Comparison of ENCODE assay signal across 23 cellular contexts in genomic region chr22:45197606-45198462, GRCh38. TPM values are rescaled to one million over a fixed set of nuclear protein-coding genes. Genes with fewer than 3 reads are reported as not detected.
DNase-seq lines count a peak whose midpoint lies in the region; ATAC-seq, FAIRE-seq and TF ChIP-seq lines count a peak whose summit lies in the region.
"Had no signal": no experiment of that assay in that cellular context is flagged by ENCODE, and none has a peak within 500 bp of the region (broad histone marks: within the 10 kb centered on the region; RNA-seq: fewer than 3 reads in every experiment).

No MANE protein-coding gene starts in this region.

- peaks cover 12% of the 10 kb centered on the region for H3K4me1 Mint-ChIP-seq in progenitor cell of endocrine pancreas (ENCODE audit: low read depth)
- H3K4me1 Mint-ChIP-seq: activated CD4-positive, alpha-beta memory T cell treated with anti-CD3 and anti-CD28 coated beads, Interleukin-2, amount 10 ng/mL, durations not matched to agents 7 days and 5 days; immature natural killer cell; stimulated activated effector memory CD8-positive, alpha-beta T cell treated with anti-CD3 and anti-CD28 coated beads, Interleukin-12 subunit alpha, Interleukin-12 subunit beta, amount 100 ng/mL, for 72 hours had no signal

- H2BK120ac ChIP-seq in H1 (replicated peaks; ENCODE audit: low read depth, low read length): no peak overlapping the region

- no peak overlapping the region for H4K91ac ChIP-seq in H1 (replicated peaks; ENCODE audit: insufficient read length, low read length)

- POLR2A ChIA-PET in H1 (lab: Charles Lee; ENCODE audit: partially characterized antibody): interaction anchor here (1.2 kb wide), 1 partner anchor 36 kb away, joined by 4 read pairs; no protein-coding TSS in a partner anchor

- H3K4me2 ChIP-seq in H1 (ENCODE audit: insufficient read depth in 1 of 2, low read depth in 2 of 2, low read length in 2 of 2): no peak overlapping the region

- peaks cover 3 to 7% of the 10 kb centered on the region in 2 experiments for H4K20me1 ChIP-seq in H1 (replicated peaks in 1 of 2; ENCODE audit: control insufficient read depth in 1 of 2, insufficient read depth in 2 of 2, low read length in 2 of 2)

- no peak overlapping the region for H2BK5ac ChIP-seq in H1 (ENCODE audit: low read depth, low read length)

- TF ChIP-seq CTCF in H1 (IDR thresholded peaks at IDR 0.05; ENCODE audit: control extremely low read depth in 1 of 3, insufficient read depth in 1 of 3, low read depth in 1 of 3, low read length in 3 of 3) (no peak), progenitor cell of endocrine pancreas (IDR thresholded peaks at IDR 0.05; ENCODE audit: unreplicated experiment) (no peak)

- H3K56ac ChIP-seq in H1 (replicated peaks; ENCODE audit: insufficient read length, low read depth, low read length): no peak overlapping the region

- WGBS in H1 (ENCODE audit: extremely low coverage in 1 of 2, insufficient coverage in 1 of 2, insufficient read length in 1 of 2, insufficient replicate concordance in 2 of 2, low coverage in 1 of 2, low lambda C conversion rate in 2 of 2, missing lambda C conversion rate in 1 of 2), 2 experiments: 89% methylated on average over 28 of the region's 28 CpGs; no CpG with 5 or more reads in 1 of the 2 experiments

- H3K36me3 ChIP-seq in HUES6 (ENCODE audit: control insufficient read depth, insufficient read depth, low read length) (peaks cover 36% of the 10 kb centered on the region), H1 (ENCODE audit: control insufficient read depth in 2 of 4, insufficient read depth in 4 of 4, low read length in 3 of 4) (peaks cover 0 to 6% (median 3%) of the 10 kb centered on the region in 4 experiments; a peak in 3 of 8 replicates)

- no peaks in the 10 kb centered on the region for H3K27me3 Mint-ChIP-seq in progenitor cell of endocrine pancreas
- H3K27me3 Mint-ChIP-seq: activated CD4-positive, alpha-beta memory T cell treated with anti-CD3 and anti-CD28 coated beads, Interleukin-2, amount 10 ng/mL, durations not matched to agents 7 days and 5 days had no signal

- no peak overlapping the region for H2AK5ac ChIP-seq in H1 (ENCODE audit: low read depth, low read length)

- H3K4me3 Mint-ChIP-seq in progenitor cell of endocrine pancreas (ENCODE audit: low read depth): no peak overlapping the region
- H3K4me3 Mint-ChIP-seq: activated CD4-positive, alpha-beta memory T cell treated with anti-CD3 and anti-CD28 coated beads, Interleukin-2, amount 10 ng/mL, durations not matched to agents 7 days and 5 days; immature natural killer cell; neural crest cell; stimulated activated effector memory CD8-positive, alpha-beta T cell treated with anti-CD3 and anti-CD28 coated beads, Interleukin-12 subunit alpha, Interleukin-12 subunit beta, amount 100 ng/mL, for 72 hours had no signal

- FAIRE-seq in H1 (lab: Jason Lieb, UNC): no peak

- peak; percentile 25 for DNase-seq in DMS79 treated with DMSO at 0.1 percent for 48 hours (lab: John Stamatoyannopoulos, UW)
- peak in 1 of 2 experiments; percentile 41 for DNase-seq in H1 (ENCODE audit: low read depth in 1 of 2, low spot score in 2 of 2)
- DNase-seq in progenitor cell of endocrine pancreas (ENCODE audit: low spot score, unreplicated experiment): no peak
- no peak for DNase-seq in retina
- DNase-seq in effector CD4-positive, alpha-beta T cell: no peak
- DNase-seq: activated CD4-positive, alpha-beta memory T cell treated with anti-CD3 and anti-CD28 coated beads, Interleukin-2, amount 10 ng/mL, durations not matched to agents 7 days and 5 days; activated naive CD4-positive, alpha-beta T cell; activated T-cell treated with anti-CD3 and anti-CD28 coated beads for 4 hours; COR-L47; foreskin fibroblast; immature natural killer cell; NCI-H1436 treated with DMSO at 0.1 percent for 48 hours; NCI-H2171; NCI-H524 treated with DMSO at 0.1 percent for 48 hours; RPMI8226; stimulated activated CD4-positive, alpha-beta T cell treated with anti-CD3 and anti-CD28 coated beads, Interleukin-1b, Interleukin-23, amount 100 ng/mL, for 48 hours had no signal

- H2BK15ac ChIP-seq in H1 (ENCODE audit: low read length): no peak overlapping the region; the same call in 1 of the 2 replicates

- H3K9me3 ChIP-seq in HUES6 (ENCODE audit: control insufficient read depth, insufficient read depth, low read depth, low read length) (no peaks in the 10 kb centered on the region), H1 (ENCODE audit: insufficient read depth in 2 of 2, low read depth in 1 of 2, low read length in 1 of 2) (no peaks in the 10 kb centered on the region)

- no peak for ATAC-seq in GM18870 (IDR thresholded peaks at IDR 0.05; ENCODE audit: unreplicated experiment)
- ATAC-seq: SK-N-SH treated with all-trans-retinoic acid at 6 μM for 48 hours; stimulated activated effector memory CD8-positive, alpha-beta T cell treated with anti-CD3 and anti-CD28 coated beads, Interleukin-12 subunit alpha, Interleukin-12 subunit beta, amount 100 ng/mL, for 72 hours had no signal

- no peaks in the 10 kb centered on the region for H3K27me3 ChIP-seq in HUES6 (ENCODE audit: control insufficient read depth, insufficient read depth, low read length)
- H3K27me3 ChIP-seq in H1 (replicated peaks in 1 of 4; ENCODE audit: control insufficient read depth in 3 of 4, extremely low read depth in 1 of 4, insufficient read depth in 3 of 4, low read length in 3 of 4): no peaks in the 10 kb centered on the region

- no peak for TF ChIP-seq RAD21 in H1 (IDR thresholded peaks at IDR 0.05 in 1 of 2, conservative IDR thresholded peaks at IDR 0.05 in 1 of 2; ENCODE audit: low read depth in 2 of 2, low read length in 2 of 2)

- H3K79me2 ChIP-seq in H1 (ENCODE audit: control insufficient read depth in 1 of 2, insufficient read depth in 2 of 2, low read length in 2 of 2): no peaks in the 10 kb centered on the region

- H3K9ac ChIP-seq in HUES6 (ENCODE audit: low read length): peak overlapping the region; percentile 50
- no peak overlapping the region for H3K9ac ChIP-seq in H1 (replicated peaks in 1 of 4; ENCODE audit: extremely low read depth in 1 of 4, low read depth in 3 of 4, low read length in 3 of 4)

- no peak overlapping the region for H4K5ac ChIP-seq in H1 (ENCODE audit: insufficient read length, low read depth, low read length)

- CTCF ChIA-PET in H1 (lab: Charles Lee; ENCODE audit: partially characterized antibody): interaction anchor here (0.6 to 3.5 kb wide), 5 partner anchors 11 to 815 kb away, joined by 3 to 21 read pairs (median 4); no protein-coding TSS in a partner anchor

- H3K4me3 ChIP-seq in HUES6 (ENCODE audit: low read depth, low read length) (no peak overlapping the region), H1 (ENCODE audit: extremely low read depth in 1 of 4, insufficient read depth in 2 of 4, low read depth in 3 of 4, low read length in 4 of 4) (no peak overlapping the region)

- H3K27ac ChIP-seq in HUES6 (ENCODE audit: low read depth, low read length) (no peak overlapping the region), H1 (ENCODE audit: low read depth, low read length) (no peak overlapping the region)
- H3K27ac ChIP-seq: epithelial cell of prostate, HL-60 had no signal

- TF ChIP-seq EP300 in H1 (IDR thresholded peaks at IDR 0.05; ENCODE audit: borderline replicate concordance in 1 of 2, low read depth in 2 of 2, low read length in 2 of 2): no peak

- peak overlapping the region; percentile 62 for H4K8ac ChIP-seq in H1 (ENCODE audit: extremely low read depth, insufficient read depth, low read length)

- no peak overlapping the region for H3K18ac ChIP-seq in H1 (ENCODE audit: extremely low read depth, low read length)

- no peak overlapping the region for H2BK20ac ChIP-seq in H1 (ENCODE audit: low read length)

- no peaks in the 10 kb centered on the region for H3K9me3 Mint-ChIP-seq in progenitor cell of endocrine pancreas (ENCODE audit: low read depth)
- H3K9me3 Mint-ChIP-seq: activated CD4-positive, alpha-beta memory T cell treated with anti-CD3 and anti-CD28 coated beads, Interleukin-2, amount 10 ng/mL, durations not matched to agents 7 days and 5 days; immature natural killer cell; neural crest cell; stimulated activated effector memory CD8-positive, alpha-beta T cell treated with anti-CD3 and anti-CD28 coated beads, Interleukin-12 subunit alpha, Interleukin-12 subunit beta, amount 100 ng/mL, for 72 hours had no signal

- H3K14ac ChIP-seq in H1 (ENCODE audit: insufficient read length): no peak overlapping the region

- H2BK12ac ChIP-seq in H1 (ENCODE audit: low read depth, low read length): no peak overlapping the region

- no peak overlapping the region for H2AFZ ChIP-seq in H1 (ENCODE audit: low read length)

- H3K23me2 ChIP-seq in H1 (ENCODE audit: low read depth, low read length): no peaks in the 10 kb centered on the region

- no peak overlapping the region for H3K4ac ChIP-seq in H1 (replicated peaks; ENCODE audit: insufficient read length, low read depth, low read length)

- H3K79me1 ChIP-seq in H1 (ENCODE audit: low read depth, low read length): no peaks in the 10 kb centered on the region

- H3K36me3 Mint-ChIP-seq in progenitor cell of endocrine pancreas (ENCODE audit: insufficient read depth): peaks cover 11% of the 10 kb centered on the region

- H3K27ac Mint-ChIP-seq in progenitor cell of endocrine pancreas: peak overlapping the region; percentile 31
- H3K27ac Mint-ChIP-seq: activated CD4-positive, alpha-beta memory T cell treated with anti-CD3 and anti-CD28 coated beads, Interleukin-2, amount 10 ng/mL, durations not matched to agents 7 days and 5 days; stimulated activated effector memory CD8-positive, alpha-beta T cell treated with anti-CD3 and anti-CD28 coated beads, Interleukin-12 subunit alpha, Interleukin-12 subunit beta, amount 100 ng/mL, for 72 hours had no signal

- H3K4me1 ChIP-seq in HUES6 (ENCODE audit: control insufficient read depth, insufficient read depth, low read length) (peaks cover 36% of the 10 kb centered on the region), H1 (replicated peaks in 1 of 4; ENCODE audit: control insufficient read depth in 3 of 4, insufficient read depth in 4 of 4, low read length in 3 of 4) (peaks cover 0 to 17% (median 8%) of the 10 kb centered on the region in 4 experiments; a peak in 3 of 7 replicates)

- TF ChIP-seq POLR2A in H1 (IDR thresholded peaks at IDR 0.05; ENCODE audit: control extremely low read depth in 1 of 2, low read depth in 2 of 2, low read length in 2 of 2): no peak

- no peak overlapping the region for H3K23ac ChIP-seq in H1 (ENCODE audit: insufficient read length)

RNA-seq across cellular contexts. Expression of gene NUP50, which starts 34.1 kb away (rescaled TPM):
- 112 and 118 TPM in 2 replicates for total RNA-seq in H1 (2021; fragmentation: NEBNext Ultra II Directional; extraction: Animal tissue kit (Norgen Biotek cat#: 25700))
- polyA plus RNA-seq in H1 (2011; rRNA removed): 16.4 and 20.0 TPM in 2 replicates
- polyA plus RNA-seq in H1 (2011; cell fraction: cytosol; rRNA removed): 21.3 TPM
- polyA plus RNA-seq in H1 (2011; cell fraction: nucleus; rRNA removed): 56.5 TPM
- 45.2 to 74.0 TPM (median 59.8 TPM) in 4 replicates for polyA plus RNA-seq in H1 (2012, experiment 1 of 2)
- polyA plus RNA-seq in H1 (2012, experiment 2 of 2): 3.5 TPM
- polyA plus RNA-seq in H1 (2013, experiment 1 of 2): 49.7 TPM
- 48.2 TPM for polyA plus RNA-seq in H1 (2013, experiment 2 of 2)
- 108 and 121 TPM in 2 replicates for polyA minus RNA-seq in H1 (2011; rRNA and poly(A)+ RNA removed)
- 35.6 TPM for polyA minus RNA-seq in H1 (2011; cell fraction: cytosol; rRNA and poly(A)+ RNA removed)
- polyA minus RNA-seq in H1 (2011; cell fraction: nucleus; rRNA and poly(A)+ RNA removed): 45.5 TPM
- total RNA-seq in progenitor cell of endocrine pancreas: 62.6 and 65.1 TPM in 2 replicates

RNA-seq across cellular contexts. Expression of gene KIAA0930, which starts 42.9 kb away (rescaled TPM):
- total RNA-seq in H1 (2021; fragmentation: NEBNext Ultra II Directional; extraction: Animal tissue kit (Norgen Biotek cat#: 25700)): 61.9 and 65.3 TPM in 2 replicates
- 66.1 and 95.4 TPM in 2 replicates for polyA plus RNA-seq in H1 (2011; rRNA removed)
- polyA plus RNA-seq in H1 (2011; cell fraction: cytosol; rRNA removed): 66.9 TPM
- 77.9 TPM for polyA plus RNA-seq in H1 (2011; cell fraction: nucleus; rRNA removed)
- 37.4 to 53.7 TPM (median 45.5 TPM) in 4 replicates for polyA plus RNA-seq in H1 (2012, experiment 1 of 2)
- polyA plus RNA-seq in H1 (2012, experiment 2 of 2): 32.4 TPM
- 50.5 TPM for polyA plus RNA-seq in H1 (2013, experiment 1 of 2)
- 53.3 TPM for polyA plus RNA-seq in H1 (2013, experiment 2 of 2)
- 25.2 and 28.4 TPM in 2 replicates for polyA minus RNA-seq in H1 (2011; rRNA and poly(A)+ RNA removed)
- 27.8 TPM for polyA minus RNA-seq in H1 (2011; cell fraction: cytosol; rRNA and poly(A)+ RNA removed)
- polyA minus RNA-seq in H1 (2011; cell fraction: nucleus; rRNA and poly(A)+ RNA removed): 14.2 TPM
- 44.1 and 45.3 TPM in 2 replicates for total RNA-seq in progenitor cell of endocrine pancreas
